19 cellular contexts compared by ENCODE assay signal in the genomic region with DNA sequence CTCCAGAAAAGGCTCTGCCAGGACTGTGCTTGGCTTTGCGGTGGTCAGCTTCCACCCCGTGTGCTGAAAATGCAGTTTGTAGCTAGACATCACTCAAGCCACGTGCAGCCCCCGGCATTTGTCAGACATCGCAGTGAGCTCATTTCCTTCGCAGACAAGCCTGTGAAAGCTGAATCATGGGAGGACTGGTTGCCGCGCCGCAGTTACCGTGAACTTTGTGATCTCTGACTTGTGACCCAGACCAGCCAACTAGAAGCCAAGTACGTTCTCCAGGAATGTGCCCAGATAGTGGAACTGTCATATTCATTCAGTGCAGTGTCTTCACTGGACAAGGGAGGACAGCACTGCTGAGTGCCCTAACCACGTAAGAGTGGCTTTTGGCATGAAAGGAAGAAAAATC. TPM values are rescaled to one million over a fixed set of nuclear protein-coding genes. Genes with fewer than 3 reads are reported as not detected.
DNase-seq lines count a peak whose midpoint lies in the region; ATAC-seq, FAIRE-seq and TF ChIP-seq lines count a peak whose summit lies in the region.
"Had no signal": no experiment of that assay in that cellular context is flagged by ENCODE, and none has a peak within 500 bp of the region (broad histone marks: within the 10 kb centered on the region; RNA-seq: fewer than 3 reads in every experiment).

No MANE protein-coding gene starts in this region.

- TF ChIP-seq EP300 in HepG2 (IDR thresholded peaks at IDR 0.05; ENCODE audit: low read depth in 2 of 2, low read length in 2 of 2): no peak
- no peak for TF ChIP-seq EP300 in HepG2 (CRISPR knock-in tag; IDR thresholded peaks at IDR 0.05; ENCODE audit: borderline replicate concordance)

- no peak for ATAC-seq in HepG2
- no peak for ATAC-seq in HG03432 (IDR thresholded peaks at IDR 0.05; ENCODE audit: unreplicated experiment)
- ATAC-seq: left ventricle myocardium superior had no signal

- H3K36me3 ChIP-seq in colonic mucosa (no peaks in the 10 kb centered on the region), HepG2 (replicated peaks in 1 of 2; ENCODE audit: control insufficient read depth in 1 of 2, insufficient read depth in 2 of 2, low read length in 2 of 2) (peaks cover 5 to 10% of the 10 kb centered on the region in 2 experiments; a peak in 3 of 5 replicates), stomach smooth muscle (ENCODE audit: control insufficient read depth in 2 of 2, insufficient read depth in 2 of 2, low read length in 2 of 2) (peaks cover 78 to 83% of the 10 kb centered on the region in 2 donors), esophagus squamous epithelium (peaks cover 0 to 94% (median 0%) of the 10 kb centered on the region in 3 donors)
- H3K36me3 ChIP-seq: BE2C had no signal

- CTCF ChIA-PET in HepG2 (lab: Yijun Ruan, JAX; ENCODE audit: low intra/inter-chr PET ratio, low total read pairs): no interaction called here

- H3K27ac ChIP-seq in colonic mucosa (no peak overlapping the region), HepG2 (ENCODE audit: extremely low read length, insufficient read depth, low read length) (no peak overlapping the region), stomach smooth muscle (ENCODE audit: low read length) (peak overlapping the region; percentile 66), esophagus squamous epithelium (peak overlapping the region in 1 of 4 donors; percentile 13)

- H3K4me2 ChIP-seq in HepG2 (ENCODE audit: low read depth, low read length): no peak overlapping the region

- H3K4me1 ChIP-seq in colonic mucosa (no peaks in the 10 kb centered on the region), HepG2 (ENCODE audit: insufficient read depth, low read length) (no peaks in the 10 kb centered on the region), stomach smooth muscle (ENCODE audit: control insufficient read depth, insufficient read depth, low read length) (peaks cover 19% of the 10 kb centered on the region), esophagus squamous epithelium (peaks cover 0 to 8% (median 0%) of the 10 kb centered on the region in 3 donors)
- H3K4me1 ChIP-seq: BE2C had no signal

- H3K4me3 ChIP-seq in colonic mucosa (no peak overlapping the region), HepG2 (replicated peaks in 1 of 3; ENCODE audit: insufficient read depth in 1 of 3, low read depth in 2 of 3, low read length in 3 of 3) (no peak overlapping the region), stomach smooth muscle (ENCODE audit: low read length in 2 of 2) (no peak overlapping the region), esophagus squamous epithelium (no peak overlapping the region)
- H3K4me3 ChIP-seq: coronary artery, stomach had no signal

- H3K27me3 ChIP-seq in colonic mucosa (no peaks in the 10 kb centered on the region), HepG2 (ENCODE audit: control insufficient read depth in 1 of 2, insufficient read depth in 2 of 2, low read length in 2 of 2) (no peaks in the 10 kb centered on the region; a peak in 1 of 5 replicates), stomach smooth muscle (ENCODE audit: control insufficient read depth in 1 of 2, insufficient read depth in 2 of 2, low read length in 2 of 2) (no peaks in the 10 kb centered on the region), esophagus squamous epithelium (no peaks in the 10 kb centered on the region)
- H3K27me3 ChIP-seq: BE2C, stomach had no signal

- DNase-seq in activated T-cell treated with anti-CD3 and anti-CD28 coated beads, Interleukin-2, amount 50 U/mL, for 24 hours: no peak
- DNase-seq in activated T-cell treated with anti-CD3 and anti-CD28 coated beads for 4 hours (no peak), colonic mucosa (peak; percentile 20), HepG2 (ENCODE audit: low spot score) (no peak), esophagus squamous epithelium (lab: John Stamatoyannopoulos, UW) (no peak), NCI-H2081 treated with DMSO at 0.1 percent for 48 hours (lab: John Stamatoyannopoulos, UW) (no peak)
- DNase-seq: 8988T; activated CD4-positive, alpha-beta T cell treated with anti-CD3 and anti-CD28 coated beads, Interleukin-2, amount 50 U/mL, for 1 hour; BE2C; Calu3; left ventricle myocardium superior; NCI-H1436; NCI-H748 treated with DMSO at 0.1 percent for 48 hours; SHP77; stimulated activated CD4-positive, alpha-beta T cell treated with anti-CD3 and anti-CD28 coated beads, Interleukin-1b, Interleukin-23, amount 100 ng/mL, for 48 hours; stomach had no signal

- in situ Hi-C loops in HepG2 (cut with HindIII; ENCODE audit: extremely low pct_ligation_motif_present, low pct_unique_long_range_greater_than_20kb): loop anchor here (10.0 kb wide), 1 partner anchor 283 kb away; no protein-coding TSS in a partner anchor

- H3K27me3 Mint-ChIP-seq in activated T-cell treated with anti-CD3 and anti-CD28 coated beads, Interleukin-2, amount 50 U/mL, for 24 hours: no peaks in the 10 kb centered on the region

- 98% methylated on average over 12 of the region's 12 CpGs for WGBS in HepG2 (ENCODE audit: low lambda C conversion rate)
- WGBS in esophagus squamous epithelium, 2 donors: 78 to 89% methylated on average over 11 to 12 of the region's 12 CpGs

- H3K9ac ChIP-seq in colonic mucosa (ENCODE audit: low read depth in 2 of 2, low read length in 2 of 2) (no peak overlapping the region), HepG2 (ENCODE audit: insufficient read depth, low read depth, low read length) (no peak overlapping the region), stomach smooth muscle (ENCODE audit: low read length in 2 of 2) (no peak overlapping the region)

- TF ChIP-seq CTCF in colonic mucosa (IDR thresholded peaks at IDR 0.05) (no peak), HepG2 (CRISPR knock-in tag; IDR thresholded peaks at IDR 0.05) (no peak), esophagus squamous epithelium (IDR thresholded peaks at IDR 0.05) (no peak)

- no peaks in the 10 kb centered on the region for H3K79me2 ChIP-seq in HepG2 (ENCODE audit: insufficient read depth, low read length)

- H3K27ac Mint-ChIP-seq in activated T-cell treated with anti-CD3 and anti-CD28 coated beads, Interleukin-2, amount 50 U/mL, for 24 hours: peak overlapping the region; percentile 3

- H4K20me1 ChIP-seq in HepG2 (ENCODE audit: insufficient read depth, low read length): no peaks in the 10 kb centered on the region

- peaks cover 25% of the 10 kb centered on the region for H3K4me1 Mint-ChIP-seq in activated T-cell treated with anti-CD3 and anti-CD28 coated beads, Interleukin-2, amount 50 U/mL, for 24 hours (ENCODE audit: low read depth)

- no peak for TF ChIP-seq RAD21 in HepG2 (CRISPR knock-in tag; IDR thresholded peaks at IDR 0.05)

- peaks cover 78% of the 10 kb centered on the region for H3K36me3 Mint-ChIP-seq in activated T-cell treated with anti-CD3 and anti-CD28 coated beads, Interleukin-2, amount 50 U/mL, for 24 hours (ENCODE audit: low read depth)

- no TSS peak for BruUV-seq in HepG2 (replicated peaks; lab: Mats Ljungman, UMichigan)

- H3K4me3 Mint-ChIP-seq in activated T-cell treated with anti-CD3 and anti-CD28 coated beads, Interleukin-2, amount 50 U/mL, for 24 hours: no peak overlapping the region

- H3K9me3 ChIP-seq in colonic mucosa (no peaks in the 10 kb centered on the region), HepG2 (ENCODE audit: low read length) (no peaks in the 10 kb centered on the region), stomach smooth muscle (ENCODE audit: control insufficient read depth in 2 of 2, low read length in 2 of 2) (no peaks in the 10 kb centered on the region), esophagus squamous epithelium (no peaks in the 10 kb centered on the region)
- H3K9me3 ChIP-seq: BE2C, stomach had no signal

- TF ChIP-seq POLR2A in HepG2 (IDR thresholded peaks at IDR 0.05; ENCODE audit: insufficient read depth in 1 of 2, low read depth in 2 of 2, low read length in 2 of 2): no peak
- TF ChIP-seq POLR2A in esophagus squamous epithelium (IDR thresholded peaks at IDR 0.05): no peak

- no peaks in the 10 kb centered on the region for H3K9me3 Mint-ChIP-seq in activated T-cell treated with anti-CD3 and anti-CD28 coated beads, Interleukin-2, amount 50 U/mL, for 24 hours

- no peak overlapping the region for H2AFZ ChIP-seq in HepG2 (ENCODE audit: low read length)

- POLR2A ChIA-PET in HepG2 (lab: Yijun Ruan, JAX): no interaction called here

- no peak for FAIRE-seq in HepG2 (lab: Jason Lieb, UNC)

- intact Hi-C loops in colonic mucosa (cut with DNase I) (no loop called here), HepG2 (cut with micrococcal nuclease; ENCODE audit: unreplicated experiment) (no loop called here), esophagus squamous epithelium (cut with DNase I) (no loop called here)

TF ChIP-seq in HepG2, 621 proteins besides CTCF, POLR2A, EP300 and RAD21 (continues in another document):
- TF ChIP-seq ZBTB38 (CRISPR knock-in tag; IDR thresholded peaks at IDR 0.05) (peak; percentile 48; the same call in 1 of the 2 replicates), ZNF136 (CRISPR knock-in tag; IDR thresholded peaks at IDR 0.05; ENCODE audit: low read depth) (no peak)

RNA-seq across cellular contexts. Expression of gene NDE1, which starts 58.1 kb away (rescaled TPM):
- 10 to 100 TPM; 38.5 to 50.3 TPM for total RNA-seq in colonic mucosa
- total RNA-seq in HepG2 (2016; rRNA removed; fragmentation: Illumina TruSeq; extraction: Trizol): 72.5 and 79.2 TPM in 2 replicates
- 47.5 and 49.3 TPM in 2 replicates for total RNA-seq in HepG2 (2016; cell fraction: cytosol; rRNA removed; fragmentation: Illumina TruSeq; extraction: Trizol; ENCODE audit: low read depth)
- total RNA-seq in HepG2 (2016; cell fraction: insoluble cytoplasmic fraction; rRNA removed; fragmentation: Illumina TruSeq; extraction: Trizol): 69.0 and 72.8 TPM in 2 replicates
- 108 and 112 TPM in 2 replicates for total RNA-seq in HepG2 (2016; cell fraction: membrane; rRNA removed; fragmentation: Illumina TruSeq; extraction: Trizol)
- total RNA-seq in HepG2 (2016; cell fraction: nucleus; rRNA removed; fragmentation: Illumina TruSeq; extraction: Trizol): 36.9 and 40.9 TPM in 2 replicates
- 40.9 and 42.0 TPM in 2 replicates for polyA plus RNA-seq in HepG2 (2011; rRNA removed)
- 55.5 and 55.6 TPM in 2 replicates for polyA plus RNA-seq in HepG2 (2011; cell fraction: cytosol; rRNA removed)
- polyA plus RNA-seq in HepG2 (2011; cell fraction: nucleus; rRNA removed): 40.4 and 42.4 TPM in 2 replicates
- polyA plus RNA-seq in HepG2 (2012): 51.9 and 69.8 TPM in 2 replicates
- 33.1 and 37.3 TPM in 2 replicates for polyA plus RNA-seq in HepG2 (2016; cell fraction: cytosol; fragmentation: Illumina TruSeq; extraction: Trizol; ENCODE audit: low read depth)
- polyA plus RNA-seq in HepG2 (2016; cell fraction: insoluble cytoplasmic fraction; fragmentation: Illumina TruSeq; extraction: Trizol; ENCODE audit: low read depth): 63.0 and 67.7 TPM in 2 replicates
- 61.4 and 61.5 TPM in 2 replicates for polyA plus RNA-seq in HepG2 (2016; cell fraction: membrane; fragmentation: Illumina TruSeq; extraction: Trizol; ENCODE audit: low read depth)
- 37.9 and 47.5 TPM in 2 replicates for polyA plus RNA-seq in HepG2 (2016; cell fraction: nucleus; fragmentation: Illumina TruSeq; extraction: Trizol; ENCODE audit: insufficient read depth, low read depth)
- 26.4 and 52.5 TPM in 2 replicates for polyA minus RNA-seq in HepG2 (2011; rRNA and poly(A)+ RNA removed; ENCODE audit: low replicate concordance)
- 59.4 and 68.5 TPM in 2 replicates for polyA minus RNA-seq in HepG2 (2011; cell fraction: cytosol; rRNA and poly(A)+ RNA removed)
- 57.7 and 67.5 TPM in 2 replicates for polyA minus RNA-seq in HepG2 (2011; cell fraction: nucleus; rRNA and poly(A)+ RNA removed)
- total RNA-seq in esophagus squamous epithelium: 10 to 100 TPM; 22.4 to 40.6 (median 31.4) TPM
